9 cellular contexts compared by ENCODE assay signal in genomic region chr16:2035431-2036199, GRCh38. TPM values are rescaled to one million over a fixed set of nuclear protein-coding genes. Genes with fewer than 3 reads are reported as not detected.
DNase-seq lines count a peak whose midpoint lies in the region; ATAC-seq, FAIRE-seq and TF ChIP-seq lines count a peak whose summit lies in the region.
"Had no signal": no experiment of that assay in that cellular context is flagged by ENCODE, and none has a peak within 500 bp of the region (broad histone marks: within the 10 kb centered on the region; RNA-seq: fewer than 3 reads in every experiment).

No MANE protein-coding gene starts in this region.

- no peak for FAIRE-seq in endothelial cell of umbilical vein (lab: Jason Lieb, UNC)

- dilution Hi-C loops in endothelial cell of umbilical vein (cut with MboI; ENCODE audit: extremely low pct_ligation_motif_present, low sequenced_read_pairs) = loop anchor here (25.0 kb wide), 1 partner anchor 127 kb away; the partner anchor contains the start of gene TRAF7

- peak overlapping the region; percentile 52 for H2AFZ ChIP-seq in endothelial cell of umbilical vein (ENCODE audit: low read depth, low read length)

- no peak for TF ChIP-seq CTCF in endothelial cell of umbilical vein (IDR thresholded peaks at IDR 0.05; ENCODE audit: extremely low read depth in 1 of 2, insufficient read depth in 1 of 2, low read depth in 1 of 2, low read length in 2 of 2)
- no peak for TF ChIP-seq CTCF in omental fat pad (IDR thresholded peaks at IDR 0.05)

- H3K4me3 ChIP-seq in BLaER1 treated with 17β-estradiol and CSF1 and Interleukin-3, amounts not matched to agents 10 nM and 100 nM = peak overlapping the region in 8 of 10 experiments; percentile 13 to 65 (median 28); a peak in 11 of 20 replicates
- no peak overlapping the region for H3K4me3 ChIP-seq in endothelial cell of umbilical vein (replicated peaks in 1 of 3; ENCODE audit: insufficient read depth in 1 of 3, low read depth in 1 of 3, low read length in 3 of 3)

- intact Hi-C loops in endothelial cell of umbilical vein (cut with micrococcal nuclease) = no loop called here

- no peaks in the 10 kb centered on the region for H3K9me1 ChIP-seq in endothelial cell of umbilical vein (replicated peaks; ENCODE audit: control insufficient read depth, extremely low read depth, insufficient read depth, low read length)

- H3K79me2 ChIP-seq in endothelial cell of umbilical vein (ENCODE audit: control insufficient read depth, insufficient read depth, low read length) = peaks cover 10% of the 10 kb centered on the region

- H4K20me1 ChIP-seq in BLaER1 treated with 17β-estradiol and CSF1 and Interleukin-3, amounts not matched to agents 10 nM and 100 nM = peaks cover 0 to 53% (median 5%) of the 10 kb centered on the region in 11 experiments; a peak in 11 of 22 replicates
- H4K20me1 ChIP-seq in endothelial cell of umbilical vein (replicated peaks; ENCODE audit: control insufficient read depth, extremely low read depth, insufficient read depth, low read length) = no peaks in the 10 kb centered on the region

- POLR2A ChIA-PET in endothelial cell of umbilical vein (lab: Charles Lee) = no interaction called here

- CTCF ChIA-PET in endothelial cell of umbilical vein (lab: Charles Lee) = interaction anchor here (1.0 to 1.7 kb wide), 3 partner anchors 12 to 105 kb away, joined by 3 to 6 read pairs (median 3); partner anchors contain the start of genes NTHL1 and TSC2

- H3K4me1 ChIP-seq in BLaER1 treated with 17β-estradiol and CSF1 and Interleukin-3, amounts not matched to agents 10 nM and 100 nM = peaks cover 90 to 100% (median 99%) of the 10 kb centered on the region in 10 experiments
- peaks cover 49% of the 10 kb centered on the region for H3K4me1 ChIP-seq in endothelial cell of umbilical vein (ENCODE audit: control insufficient read depth, extremely low read depth, insufficient read depth, low read length)

- no peaks in the 10 kb centered on the region for H3K27me3 ChIP-seq in BLaER1 treated with 17β-estradiol and CSF1 and Interleukin-3, amounts not matched to agents 10 nM and 100 nM
- H3K27me3 ChIP-seq in endothelial cell of umbilical vein (ENCODE audit: control insufficient read depth in 2 of 2, insufficient read depth in 2 of 2, low read length in 2 of 2) = no peaks in the 10 kb centered on the region

- BruUV-seq in endothelial cell of umbilical vein (replicated peaks; lab: Mats Ljungman, UMichigan) = no TSS peak

- peak; percentile 12 for TF ChIP-seq POLR2A in endothelial cell of umbilical vein (IDR thresholded peaks at IDR 0.05; ENCODE audit: low read depth, low read length)

- peaks cover 0 to 24% (median 0%) of the 10 kb centered on the region in 11 experiments; a peak in 8 of 22 replicates for H3K36me3 ChIP-seq in BLaER1 treated with 17β-estradiol and CSF1 and Interleukin-3, amounts not matched to agents 10 nM and 100 nM
- H3K36me3 ChIP-seq in endothelial cell of umbilical vein (ENCODE audit: control insufficient read depth in 2 of 2, extremely low read depth in 1 of 2, insufficient read depth in 2 of 2, low read length in 2 of 2) = peaks cover 0 to 10% of the 10 kb centered on the region in 2 experiments

- ATAC-seq in omental fat pad (ENCODE audit: low FRiP score) = peak; percentile 5
- no peak for ATAC-seq in HG03354 (IDR thresholded peaks at IDR 0.05; ENCODE audit: poor library complexity, severe bottlenecking, unreplicated experiment)
- no peak for ATAC-seq in GM19351 (IDR thresholded peaks at IDR 0.05; ENCODE audit: unreplicated experiment)

- peak overlapping the region; percentile 54 to 71 (median 67) for H3K9ac ChIP-seq in BLaER1 treated with 17β-estradiol and CSF1 and Interleukin-3, amounts not matched to agents 10 nM and 100 nM
- H3K9ac ChIP-seq in endothelial cell of umbilical vein (replicated peaks; ENCODE audit: extremely low read depth, insufficient read depth, low read length) = peak overlapping the region; percentile 37

- H3K9me3 ChIP-seq in BLaER1 treated with 17β-estradiol and CSF1 and Interleukin-3, amounts not matched to agents 10 nM and 100 nM (replicated peaks in 1 of 11) = no peaks in the 10 kb centered on the region
- H3K9me3 ChIP-seq in endothelial cell of umbilical vein (replicated peaks; ENCODE audit: control insufficient read depth, insufficient read depth, low read length) = no peaks in the 10 kb centered on the region

- peak; percentile 73 for DNase-seq in NCI-H2107 (lab: John Stamatoyannopoulos, UW)
- DNase-seq in endothelial cell of umbilical vein (ENCODE audit: low read depth, low spot score) = peak; percentile 62
- no peak for DNase-seq in omental fat pad (ENCODE audit: low spot score)
- DNase-seq in occipital lobe (lab: John Stamatoyannopoulos, UW) = no peak
- DNase-seq in activated CD4-positive, alpha-beta T cell treated with anti-CD3 and anti-CD28 coated beads for 4 hours = no peak
- DNase-seq: NCI-H1694 treated with DMSO at 0.1 percent for 48 hours had no signal

- peak overlapping the region; percentile 76 to 98 (median 92) for H3K4me2 ChIP-seq in BLaER1 treated with 17β-estradiol and CSF1 and Interleukin-3, amounts not matched to agents 10 nM and 100 nM
- peak overlapping the region; percentile 27 for H3K4me2 ChIP-seq in endothelial cell of umbilical vein (ENCODE audit: insufficient read depth, low read length)

- H3K27ac ChIP-seq in BLaER1 treated with 17β-estradiol and CSF1 and Interleukin-3, amounts not matched to agents 10 nM and 100 nM = peak overlapping the region; percentile 25 to 73 (median 54); a peak in 21 of 22 replicates
- peak overlapping the region; percentile 62 for H3K27ac ChIP-seq in endothelial cell of umbilical vein (ENCODE audit: insufficient read depth, low read depth, low read length)

TF ChIP-seq in endothelial cell of umbilical vein, 7 proteins besides CTCF, POLR2A, EP300 and RAD21:
- TF ChIP-seq EZH2 (IDR thresholded peaks at IDR 0.05; ENCODE audit: borderline replicate concordance, low read depth, low read length, severe bottlenecking) (no peak), POLR2AphosphoS5 (IDR thresholded peaks at IDR 0.05; ENCODE audit: insufficient read depth, low read depth, low read length) (peak; percentile 32)
TF ChIP-seq in endothelial cell of umbilical vein: peak in this region for 1.

RNA-seq across cellular contexts. Expression of gene NHERF2, which starts 8.9 kb away (rescaled TPM):
- total RNA-seq in endothelial cell of umbilical vein = 71.2 and 77.7 TPM in 2 replicates
- 65.2 and 84.5 TPM in 2 replicates for polyA plus RNA-seq in endothelial cell of umbilical vein
- polyA plus RNA-seq in endothelial cell of umbilical vein (2011; cell fraction: cytosol; rRNA removed) = 58.9 and 90.9 TPM in 2 replicates
- polyA plus RNA-seq in endothelial cell of umbilical vein (2011; cell fraction: nucleus; rRNA removed) = 39.6 and 43.1 TPM in 2 replicates
- 52.8 and 76.0 TPM in 2 replicates for polyA plus RNA-seq in endothelial cell of umbilical vein (2012)
- polyA minus RNA-seq in endothelial cell of umbilical vein = 15.6 and 18.8 TPM in 2 replicates
- 14.8 TPM for polyA minus RNA-seq in endothelial cell of umbilical vein (2011; cell fraction: cytosol; rRNA and poly(A)+ RNA removed)
- 5.5 and 15.8 TPM in 2 replicates for polyA minus RNA-seq in endothelial cell of umbilical vein (2011; cell fraction: nucleus; rRNA and poly(A)+ RNA removed)
- total RNA-seq in omental fat pad = 100 to 1,000 TPM in 2 of 4 donors, 10 to 100 TPM in 2; 52.8 to 166 (median 84.9) TPM
- 9.8 TPM for total RNA-seq in occipital lobe

RNA-seq across cellular contexts. Expression of gene NTHL1, which starts 12.0 kb away (rescaled TPM):
- total RNA-seq in endothelial cell of umbilical vein = 35.3 and 39.8 TPM in 2 replicates
- 65.8 and 77.9 TPM in 2 replicates for polyA plus RNA-seq in endothelial cell of umbilical vein
- 37.7 and 43.7 TPM in 2 replicates for polyA plus RNA-seq in endothelial cell of umbilical vein (2011; cell fraction: cytosol; rRNA removed)
- 25.9 and 27.0 TPM in 2 replicates for polyA plus RNA-seq in endothelial cell of umbilical vein (2011; cell fraction: nucleus; rRNA removed)
- 23.6 and 24.8 TPM in 2 replicates for polyA plus RNA-seq in endothelial cell of umbilical vein (2012)
- polyA minus RNA-seq in endothelial cell of umbilical vein = 12.8 and 14.7 TPM in 2 replicates
- polyA minus RNA-seq in endothelial cell of umbilical vein (2011; cell fraction: cytosol; rRNA and poly(A)+ RNA removed) = 38.5 TPM
- polyA minus RNA-seq in endothelial cell of umbilical vein (2011; cell fraction: nucleus; rRNA and poly(A)+ RNA removed) = 3.6 and 5.4 TPM in 2 replicates
- 10 to 100 TPM in 3 of 4 donors, 1 to 10 TPM in 1; 7.1 to 18.1 (median 10.9) TPM for total RNA-seq in omental fat pad
- 20.3 TPM for total RNA-seq in occipital lobe

RNA-seq across cellular contexts. Expression of gene TSC2, which starts 12.2 kb away (rescaled TPM):
- 144 TPM in 2 replicates for total RNA-seq in endothelial cell of umbilical vein
- 87.9 and 116 TPM in 2 replicates for polyA plus RNA-seq in endothelial cell of umbilical vein
- polyA plus RNA-seq in endothelial cell of umbilical vein (2011; cell fraction: cytosol; rRNA removed) = 57.9 and 64.6 TPM in 2 replicates
- polyA plus RNA-seq in endothelial cell of umbilical vein (2011; cell fraction: nucleus; rRNA removed) = 290 and 403 TPM in 2 replicates
- 86.6 and 96.4 TPM in 2 replicates for polyA plus RNA-seq in endothelial cell of umbilical vein (2012)
- 130 and 144 TPM in 2 replicates for polyA minus RNA-seq in endothelial cell of umbilical vein
- 50.8 TPM for polyA minus RNA-seq in endothelial cell of umbilical vein (2011; cell fraction: cytosol; rRNA and poly(A)+ RNA removed)
- polyA minus RNA-seq in endothelial cell of umbilical vein (2011; cell fraction: nucleus; rRNA and poly(A)+ RNA removed) = 109 and 176 TPM in 2 replicates
- total RNA-seq in omental fat pad = 10 to 100 TPM; 30.0 to 59.4 (median 35.9) TPM
- total RNA-seq in occipital lobe = 47.3 TPM

RNA-seq across cellular contexts. Expression of gene NPW, which starts 16.0 kb away (rescaled TPM):
- total RNA-seq in endothelial cell of umbilical vein = 3.3 and 3.9 TPM in 2 replicates
- polyA plus RNA-seq in endothelial cell of umbilical vein = 0.84 and 1.8 TPM in 2 replicates
- 0.52 and 1.2 TPM in 2 replicates for polyA plus RNA-seq in endothelial cell of umbilical vein (2011; cell fraction: cytosol; rRNA removed)
- 0.25 and 0.93 TPM in 2 replicates for polyA plus RNA-seq in endothelial cell of umbilical vein (2011; cell fraction: nucleus; rRNA removed)
- polyA plus RNA-seq in endothelial cell of umbilical vein (2012) = 1.4 and 6.4 TPM in 2 replicates
- not detected in 2 replicates for polyA minus RNA-seq in endothelial cell of umbilical vein
- polyA minus RNA-seq in endothelial cell of umbilical vein (2011; cell fraction: cytosol; rRNA and poly(A)+ RNA removed) = 2.8 TPM
- polyA minus RNA-seq in endothelial cell of umbilical vein (2011; cell fraction: nucleus; rRNA and poly(A)+ RNA removed) = not detected in 2 replicates
- under 1 TPM in 1 of 4 donors, not detected in 3; 0.48 TPM for total RNA-seq in omental fat pad
- not detected for total RNA-seq in occipital lobe

RNA-seq across cellular contexts. Expression of gene ZNF598, which starts 26.0 kb away (rescaled TPM):
- total RNA-seq in endothelial cell of umbilical vein = 60.5 and 67.0 TPM in 2 replicates
- polyA plus RNA-seq in endothelial cell of umbilical vein = 43.3 TPM in 2 replicates
- polyA plus RNA-seq in endothelial cell of umbilical vein (2011; cell fraction: cytosol; rRNA removed) = 32.2 and 43.0 TPM in 2 replicates
- polyA plus RNA-seq in endothelial cell of umbilical vein (2011; cell fraction: nucleus; rRNA removed) = 96.3 and 100.0 TPM in 2 replicates
- 25.3 and 32.2 TPM in 2 replicates for polyA plus RNA-seq in endothelial cell of umbilical vein (2012)
- polyA minus RNA-seq in endothelial cell of umbilical vein = 14.8 and 20.7 TPM in 2 replicates
- polyA minus RNA-seq in endothelial cell of umbilical vein (2011; cell fraction: cytosol; rRNA and poly(A)+ RNA removed) = 70.3 TPM
- 13.4 and 28.0 TPM in 2 replicates for polyA minus RNA-seq in endothelial cell of umbilical vein (2011; cell fraction: nucleus; rRNA and poly(A)+ RNA removed)
- total RNA-seq in omental fat pad = 10 to 100 TPM; 19.1 to 49.0 (median 24.3) TPM
- total RNA-seq in occipital lobe = 5.5 TPM

Comparison
In these comparisons a context has a peak if more than half of its experiments do, and no peak if none do; other contexts are left out.
1. H3K4me3 ChIP-seq: peak in BLaER1 treated with 17β-estradiol and CSF1 and Interleukin-3, amounts not matched to agents 10 nM and 100 nM (8 of 10); none in endothelial cell of umbilical vein (0 of 3).
2. DNase-seq: peak in NCI-H2107 (single experiment) and endothelial cell of umbilical vein (single experiment); none in omental fat pad (single experiment), occipital lobe (single experiment) and activated CD4-positive, alpha-beta T cell treated with anti-CD3 and anti-CD28 coated beads for 4 hours (0 of 2).